In the genomic region with DNA sequence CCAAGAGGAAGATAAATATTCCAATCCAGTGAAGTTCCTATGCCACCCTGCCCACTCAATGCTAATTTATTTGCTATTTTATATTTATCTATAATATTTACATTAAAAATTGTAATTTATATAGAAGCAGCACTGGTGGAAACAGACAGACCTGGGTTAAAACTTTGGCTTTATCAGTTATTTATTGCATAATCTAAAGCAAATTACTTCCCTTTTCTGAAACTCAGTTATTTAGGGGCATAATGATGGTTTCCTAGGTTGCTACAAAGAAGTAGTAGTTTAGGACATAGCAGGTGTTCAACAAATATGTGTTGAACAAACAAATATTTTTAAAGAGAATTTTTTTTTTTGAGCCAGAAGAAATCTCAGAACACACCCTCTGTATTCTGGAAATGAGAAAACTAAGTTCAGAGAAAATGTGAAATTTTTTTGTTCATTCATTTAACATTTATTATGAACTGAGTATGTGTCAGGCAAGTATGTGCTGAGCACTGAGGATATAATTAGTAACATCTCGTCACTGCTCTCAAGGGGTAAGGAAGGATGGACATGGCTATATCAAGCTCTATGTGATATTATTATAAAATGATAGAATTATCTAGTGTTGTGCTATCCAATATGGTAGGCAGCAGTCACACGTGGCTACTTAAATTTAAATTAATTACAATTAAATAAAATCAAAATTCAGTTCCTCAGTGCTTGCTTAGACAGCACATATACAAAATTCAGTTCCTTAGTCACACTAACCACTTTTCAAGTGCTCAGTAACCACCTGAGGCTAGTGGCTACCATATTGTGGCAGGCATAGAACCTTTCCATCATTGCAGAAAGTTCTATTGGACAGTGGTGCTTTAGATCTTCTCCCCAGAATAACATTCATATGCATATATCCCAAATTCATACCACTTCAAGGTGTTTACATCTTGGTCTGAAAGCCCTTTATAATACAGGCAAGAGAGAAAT, we compare ENCODE assay signal across 13 cellular contexts. TPM values are rescaled to one million over a fixed set of nuclear protein-coding genes. Genes with fewer than 3 reads are reported as not detected.
A peak's percentile ranks its signal among the peaks of the same experiment; 100 is the strongest.
DNase-seq lines count a peak whose midpoint lies in the region; ATAC-seq and TF ChIP-seq lines count a peak whose summit lies in the region.
"Had no signal": no experiment of that assay in that cellular context is flagged by ENCODE, and none has a peak within 500 bp of the region (broad histone marks: within the 10 kb centered on the region; RNA-seq: fewer than 3 reads in every experiment).

No MANE protein-coding gene starts in this region.

- no peaks in the 10 kb centered on the region for H3K9me3 ChIP-seq in mesenchymal stem cell (ENCODE audit: control insufficient read depth, low read length)

- no peak overlapping the region for H3K23ac ChIP-seq in mesenchymal stem cell (ENCODE audit: low read length in 2 of 2)

- no peak overlapping the region for H2AFZ ChIP-seq in mesenchymal stem cell (ENCODE audit: low read depth, low read length)

- DNase-seq in HL-60 (ENCODE audit: low read depth in 1 of 2, low spot score in 1 of 2) (peak in 1 of 2 experiments; percentile 31), SKM-1 (lab: John Stamatoyannopoulos, UW; ENCODE audit: unreplicated experiment) (peak; percentile 70), mesenchymal stem cell (peak; percentile 26), NCI-H2107 (lab: John Stamatoyannopoulos, UW) (no peak), head of caudate nucleus (no peak), putamen (ENCODE audit: low spot score) (no peak), NCI-H226 (no peak)
- DNase-seq: H7, NCI-H510A treated with DMSO at 0.1 percent for 48 hours, occipital lobe, SHP77, WERI-Rb-1 had no signal

- no peak overlapping the region for H3K4ac ChIP-seq in mesenchymal stem cell (ENCODE audit: low read depth in 1 of 2, low read length in 2 of 2)

- no peak overlapping the region for H4K91ac ChIP-seq in mesenchymal stem cell (ENCODE audit: low read length)

- no peak overlapping the region for H3K14ac ChIP-seq in mesenchymal stem cell (ENCODE audit: low read length in 2 of 2)

- peak overlapping the region; percentile 18 for H3K9ac ChIP-seq in mesenchymal stem cell (ENCODE audit: low read length)

- H3K4me2 ChIP-seq in mesenchymal stem cell (ENCODE audit: low read length, poor library complexity, severe bottlenecking): no peak overlapping the region

- H2BK12ac ChIP-seq in mesenchymal stem cell (ENCODE audit: low read length in 2 of 2): no peak overlapping the region

- no peaks in the 10 kb centered on the region for H3K79me1 ChIP-seq in mesenchymal stem cell (replicated peaks; ENCODE audit: low read length, poor library complexity, severe bottlenecking)

- TF ChIP-seq CTCF in HL-60 (IDR thresholded peaks at IDR 0.05; ENCODE audit: insufficient read depth, low read length): no peak

- no peaks in the 10 kb centered on the region for H3K27me3 ChIP-seq in HL-60 (ENCODE audit: insufficient read depth, poor library complexity, severe bottlenecking)
- no peaks in the 10 kb centered on the region for H3K27me3 ChIP-seq in mesenchymal stem cell (ENCODE audit: control insufficient read depth in 1 of 2, insufficient read depth in 1 of 2, low read length in 2 of 2)

- no peak overlapping the region for H2AK5ac ChIP-seq in mesenchymal stem cell (ENCODE audit: low read length, severe bottlenecking)

- WGBS in mesenchymal stem cell: 92% methylated on average over 1 of the region's 2 CpGs

- H3K36me3 ChIP-seq in mesenchymal stem cell (ENCODE audit: control insufficient read depth in 1 of 2, insufficient read depth in 2 of 2, low read depth in 1 of 2, low read length in 2 of 2): no peaks in the 10 kb centered on the region
- H3K36me3 ChIP-seq: WERI-Rb-1 had no signal

- no peak overlapping the region for H4K8ac ChIP-seq in mesenchymal stem cell (ENCODE audit: low read length)

- no peaks in the 10 kb centered on the region for H3K4me1 ChIP-seq in mesenchymal stem cell (ENCODE audit: control insufficient read depth, insufficient read depth, low read depth, low read length)

- peak; percentile 8 for ATAC-seq in GM21381 (IDR thresholded peaks at IDR 0.05; ENCODE audit: unreplicated experiment)

- H3K4me3 ChIP-seq in HL-60 (replicated peaks; ENCODE audit: insufficient read depth, low read length) (no peak overlapping the region), mesenchymal stem cell (ENCODE audit: insufficient read depth in 1 of 2, low read depth in 1 of 2, low read length in 2 of 2) (no peak overlapping the region)

- H2BK120ac ChIP-seq in mesenchymal stem cell (ENCODE audit: low read depth, low read length): no peak overlapping the region

- H2BK15ac ChIP-seq in mesenchymal stem cell (ENCODE audit: low read depth, poor library complexity, severe bottlenecking): no peak overlapping the region

- peak overlapping the region; percentile 67 for H3K27ac ChIP-seq in HL-60 (replicated peaks)
- peak overlapping the region; percentile 51 for H3K27ac ChIP-seq in mesenchymal stem cell (ENCODE audit: low read length, poor library complexity, severe bottlenecking)
- H3K27ac ChIP-seq: WERI-Rb-1 had no signal

- no peak overlapping the region for H3K18ac ChIP-seq in mesenchymal stem cell (ENCODE audit: low read depth in 1 of 2, low read length in 2 of 2)

- H2BK5ac ChIP-seq in mesenchymal stem cell (ENCODE audit: low read depth, low read length, poor library complexity, severe bottlenecking): no peak overlapping the region

- intact Hi-C loops in head of caudate nucleus (cut with DNase I): no loop called here

RNA-seq across cellular contexts. Expression of gene UBE2Q2, which starts 7.0 kb away (rescaled TPM):
- 38.6 TPM for polyA plus RNA-seq in mesenchymal stem cell (2013, experiment 1 of 2)
- polyA plus RNA-seq in mesenchymal stem cell (2013, experiment 2 of 2): 38.9 TPM

Comparison
In these comparisons a context has a peak if more than half of its experiments do, and no peak if none do; other contexts are left out.
1. DNase-seq: peak in SKM-1 (single experiment) and mesenchymal stem cell (single experiment); none in NCI-H2107 (single experiment), head of caudate nucleus (0 of 42), putamen (single experiment) and NCI-H226 (single experiment).